8 cellular contexts compared by ENCODE assay signal in the genomic region with DNA sequence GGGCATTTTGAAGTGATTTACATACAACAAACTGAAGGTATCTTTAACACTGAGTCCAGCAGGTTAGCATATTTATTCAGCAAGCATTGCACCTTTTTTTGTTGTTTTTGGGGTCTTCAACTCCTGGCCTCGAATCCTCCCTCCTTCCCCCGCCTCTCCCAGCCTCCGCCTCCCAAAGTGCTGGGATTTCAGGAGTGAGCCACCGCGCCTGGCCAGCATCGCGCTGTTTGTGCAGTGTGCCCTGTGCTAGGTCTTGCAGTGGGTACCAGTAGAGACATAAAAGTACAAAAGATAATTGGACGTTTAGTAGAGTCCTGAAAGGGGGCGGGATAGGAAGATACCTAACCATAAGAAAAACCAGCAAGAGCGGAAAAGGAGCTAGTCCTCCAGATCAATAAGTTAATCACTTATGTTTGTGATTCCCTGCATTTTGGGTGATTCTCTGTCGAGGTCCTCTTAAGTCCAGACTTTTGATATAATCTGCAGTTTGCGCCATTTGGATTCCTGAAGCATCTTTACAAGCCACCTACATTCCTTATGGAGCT.
A peak's percentile ranks its signal among the peaks of the same experiment; 100 is the strongest.
DNase-seq lines count a peak whose midpoint lies in the region; ATAC-seq and TF ChIP-seq lines count a peak whose summit lies in the region.

No MANE protein-coding gene starts in this region.

- H3K36me3 Mint-ChIP-seq in CD14-positive monocyte (peaks cover 2 to 14% of the 10 kb centered on the region in 2 donors), nephron (ENCODE audit: low read depth) (peaks cover 4% of the 10 kb centered on the region)

- H3K4me3 Mint-ChIP-seq in CD14-positive monocyte, result peak overlapping the region; percentile 84 to 89
- peak overlapping the region; percentile 82 to 91 (median 84) for H3K4me3 Mint-ChIP-seq in nephron

- no peak for TF ChIP-seq POLR2A in NB4 (IDR thresholded peaks at IDR 0.05; ENCODE audit: extremely low read depth, insufficient read length)

- H3K9me3 Mint-ChIP-seq in CD14-positive monocyte, result peaks cover 0 to 1% (median 0%) of the 10 kb centered on the region in 7 donors
- H3K9me3 Mint-ChIP-seq in nephron, result no peaks in the 10 kb centered on the region

- H3K27me3 Mint-ChIP-seq in CD14-positive monocyte (ENCODE audit: low read depth in 3 of 3) (peaks cover 0 to 1% (median 0%) of the 10 kb centered on the region in 3 donors), nephron (ENCODE audit: low read depth) (peaks cover 4% of the 10 kb centered on the region)

- H3K27ac Mint-ChIP-seq in CD14-positive monocyte, result peak overlapping the region in 3 of 7 donors; percentile 22 to 78 (median 24)
- peak overlapping the region; percentile 65 to 89 (median 76) for H3K27ac Mint-ChIP-seq in nephron

- TF ChIP-seq CTCF in CD14-positive monocyte (IDR thresholded peaks at IDR 0.05) (no peak), NB4 (IDR thresholded peaks at IDR 0.05; ENCODE audit: low read depth, low read length) (no peak), choroid plexus epithelial cell (conservative IDR thresholded peaks at IDR 0.05; ENCODE audit: low read depth, low read length) (no peak), nephron (IDR thresholded peaks at IDR 0.05; ENCODE audit: unreplicated experiment in 3 of 3) (no peak), GM10266 (IDR thresholded peaks at IDR 0.05; ENCODE audit: control insufficient read depth, insufficient read depth, low read depth, missing control alignments) (no peak)

- no peak for ATAC-seq in GM21447 (IDR thresholded peaks at IDR 0.05; ENCODE audit: unreplicated experiment)

- H3K4me1 Mint-ChIP-seq in CD14-positive monocyte (peaks cover 41% of the 10 kb centered on the region), nephron (peaks cover 29% of the 10 kb centered on the region)

- intact Hi-C loops in CD14-positive monocyte (cut with micrococcal nuclease), result no loop called here

- DNase-seq in CD14-positive monocyte (ENCODE audit: low spot score) (no peak), NB4 (ENCODE audit: low read depth) (no peak), choroid plexus epithelial cell (ENCODE audit: low read depth) (no peak), GM10266 (ENCODE audit: extremely low spot score) (no peak), AG08395 (ENCODE audit: low spot score) (no peak), NCI-H2029 treated with DMSO at 0.1 percent for 48 hours (lab: John Stamatoyannopoulos, UW) (no peak)

- peak overlapping the region; percentile 83 for H3K4me3 ChIP-seq in NB4 (ENCODE audit: low read depth, low read length)
- H3K4me3 ChIP-seq in choroid plexus epithelial cell (ENCODE audit: low read depth, low read length), result peak overlapping the region; percentile 79
